ENCODE assay signal across 19 cellular contexts in genomic region chr11:70174846-70175764, GRCh38. TPM values are rescaled to one million over a fixed set of nuclear protein-coding genes. Genes with fewer than 3 reads are reported as not detected.
A peak's percentile ranks its signal among the peaks of the same experiment; 100 is the strongest.
DNase-seq lines count a peak whose midpoint lies in the region; ATAC-seq and TF ChIP-seq lines count a peak whose summit lies in the region.
"Had no signal": no experiment of that assay in that cellular context is flagged by ENCODE, and none has a peak within 500 bp of the region (broad histone marks: within the 10 kb centered on the region; RNA-seq: fewer than 3 reads in every experiment).

No MANE protein-coding gene starts in this region.

- no peak for ATAC-seq in naive thymus-derived CD4-positive, alpha-beta T cell
- ATAC-seq in HG03039 (IDR thresholded peaks at IDR 0.05; ENCODE audit: unreplicated experiment), result no peak
- ATAC-seq: activated CD8-positive, alpha-beta T cell treated with anti-CD3 and anti-CD28 coated beads for 36 hours; foreskin keratinocyte; left lung had no signal

- TF ChIP-seq CTCF in VCaP (conservative IDR thresholded peaks at IDR 0.05), result no peak
- TF ChIP-seq CTCF in nephron (IDR thresholded peaks at IDR 0.05; ENCODE audit: unreplicated experiment in 3 of 3), result no peak

- intact Hi-C loops in naive thymus-derived CD4-positive, alpha-beta T cell (cut with micrococcal nuclease), result no loop called here

- CTCF ChIA-PET in naive thymus-derived CD4-positive, alpha-beta T cell (lab: Charles Lee), result interaction anchor here (0.6 to 0.8 kb wide), 2 partner anchors 248 to 927 kb away, joined by 3 read pairs; no protein-coding TSS in a partner anchor

- peak overlapping the region; percentile 42 for H3K27ac ChIP-seq in VCaP
- no peak overlapping the region for H3K27ac ChIP-seq in naive thymus-derived CD4-positive, alpha-beta T cell (ENCODE audit: low read depth, low read length)
- H3K27ac ChIP-seq: adrenal gland, foreskin keratinocyte, left lung, parathyroid adenoma had no signal

- no peaks in the 10 kb centered on the region for H3K36me3 Mint-ChIP-seq in nephron (ENCODE audit: low read depth)
- H3K36me3 Mint-ChIP-seq in naive thymus-derived CD4-positive, alpha-beta T cell, result no peaks in the 10 kb centered on the region

- H3K27me3 ChIP-seq in naive thymus-derived CD4-positive, alpha-beta T cell (ENCODE audit: control insufficient read depth in 2 of 2, insufficient read depth in 2 of 2, low read length in 2 of 2), result no peaks in the 10 kb centered on the region
- H3K27me3 ChIP-seq: adrenal gland, foreskin keratinocyte, left lung had no signal

- DNase-seq in COLO668 (lab: John Stamatoyannopoulos, UW; ENCODE audit: unreplicated experiment) (peak; percentile 7), DMS79 treated with DMSO at 0.1 percent for 48 hours (lab: John Stamatoyannopoulos, UW) (peak; percentile 60)
- DNase-seq in activated CD4-positive, alpha-beta T cell treated with anti-CD3 and anti-CD28 coated beads, Interleukin-2, amount 50 U/mL, for 4 hours, result no peak
- no peak for DNase-seq in naive thymus-derived CD4-positive, alpha-beta T cell
- DNase-seq: activated CD8-positive, alpha-beta T cell treated with anti-CD3 and anti-CD28 coated beads for 36 hours; adrenal gland; cerebellar nuclear complex; foreskin keratinocyte; NCI-H146; NCI-H526 treated with DMSO at 0.1 percent for 48 hours; RPMI8226; trophoblast cell had no signal

- no peaks in the 10 kb centered on the region for H3K36me3 ChIP-seq in naive thymus-derived CD4-positive, alpha-beta T cell (ENCODE audit: control insufficient read depth in 2 of 3, insufficient read depth in 3 of 3, low read length in 3 of 3)
- H3K36me3 ChIP-seq: adrenal gland, left lung had no signal

- no peaks in the 10 kb centered on the region for H3K9me3 Mint-ChIP-seq in nephron
- no peaks in the 10 kb centered on the region for H3K9me3 Mint-ChIP-seq in naive thymus-derived CD4-positive, alpha-beta T cell
- H3K9me3 Mint-ChIP-seq: activated CD8-positive, alpha-beta T cell treated with anti-CD3 and anti-CD28 coated beads for 36 hours; activated T-helper 2 cell treated with anti-CD3 and anti-CD28 coated beads, Interferon-gamma antibody, Interleukin-2, Interleukin-4, amounts not matched to agents 10 μg/mL and 5 μg/mL and 100 μg/mL, durations not matched to agents 14 hours and 24 hours and 36 hours had no signal

- H3K27ac Mint-ChIP-seq in nephron, result peak overlapping the region in 2 of 3 experiments; percentile 84 to 90
- H3K27ac Mint-ChIP-seq in naive thymus-derived CD4-positive, alpha-beta T cell, result peak overlapping the region in 1 of 9 donors; percentile 57
- H3K27ac Mint-ChIP-seq: activated CD8-positive, alpha-beta T cell treated with anti-CD3 and anti-CD28 coated beads for 36 hours; activated T-helper 2 cell treated with anti-CD3 and anti-CD28 coated beads, Interferon-gamma antibody, Interleukin-2, Interleukin-4, amounts not matched to agents 10 μg/mL and 5 μg/mL and 100 μg/mL, durations not matched to agents 14 hours and 24 hours and 36 hours had no signal

- H3K9me3 ChIP-seq in naive thymus-derived CD4-positive, alpha-beta T cell (ENCODE audit: control insufficient read depth in 2 of 3, low read length in 3 of 3), result no peaks in the 10 kb centered on the region
- H3K9me3 ChIP-seq: adrenal gland, left lung had no signal

- H3K4me3 Mint-ChIP-seq in nephron, result no peak overlapping the region
- no peak overlapping the region for H3K4me3 Mint-ChIP-seq in naive thymus-derived CD4-positive, alpha-beta T cell
- H3K4me3 Mint-ChIP-seq: activated CD8-positive, alpha-beta T cell treated with anti-CD3 and anti-CD28 coated beads for 36 hours had no signal

- POLR2A ChIA-PET in naive thymus-derived CD4-positive, alpha-beta T cell (lab: Charles Lee), result interaction anchor here (0.6 kb wide), 1 partner anchor 125 kb away, joined by 3 read pairs; no protein-coding TSS in a partner anchor

- peaks cover 7% of the 10 kb centered on the region for H3K4me1 Mint-ChIP-seq in nephron
- no peaks in the 10 kb centered on the region for H3K4me1 Mint-ChIP-seq in naive thymus-derived CD4-positive, alpha-beta T cell

- H3K4me1 ChIP-seq in naive thymus-derived CD4-positive, alpha-beta T cell (ENCODE audit: control insufficient read depth in 2 of 2, insufficient read depth in 2 of 2, low read length in 2 of 2), result no peaks in the 10 kb centered on the region
- H3K4me1 ChIP-seq: adrenal gland, left lung had no signal

- no peak overlapping the region for H3K4me3 ChIP-seq in naive thymus-derived CD4-positive, alpha-beta T cell (ENCODE audit: low read length)
- H3K4me3 ChIP-seq: adrenal gland, left lung, smooth muscle cell had no signal

- peaks cover 8% of the 10 kb centered on the region for H3K27me3 Mint-ChIP-seq in nephron (ENCODE audit: low read depth)
- H3K27me3 Mint-ChIP-seq in naive thymus-derived CD4-positive, alpha-beta T cell, result no peaks in the 10 kb centered on the region
- H3K27me3 Mint-ChIP-seq: activated CD8-positive, alpha-beta T cell treated with anti-CD3 and anti-CD28 coated beads for 36 hours had no signal

RNA-seq across cellular contexts. Expression of gene FADD, which starts 28.0 kb away (rescaled TPM):
- 10 to 100 TPM in 3 of 5 experiments, 1 to 10 TPM in 2; 9.6 to 40.9 (median 38.4) TPM for total RNA-seq in naive thymus-derived CD4-positive, alpha-beta T cell
- 10 to 100 TPM; 11.4 to 27.2 TPM for polyA plus RNA-seq in naive thymus-derived CD4-positive, alpha-beta T cell

Comparison
In these comparisons a context has a peak if more than half of its experiments do, and no peak if none do; other contexts are left out.
1. DNase-seq: peak in COLO668 (single experiment) and DMS79 treated with DMSO at 0.1 percent for 48 hours (single experiment); none in activated CD4-positive, alpha-beta T cell treated with anti-CD3 and anti-CD28 coated beads, Interleukin-2, amount 50 U/mL, for 4 hours (0 of 2) and naive thymus-derived CD4-positive, alpha-beta T cell (0 of 9).